ENCODE assay signal across 2 cellular contexts in the genomic region with DNA sequence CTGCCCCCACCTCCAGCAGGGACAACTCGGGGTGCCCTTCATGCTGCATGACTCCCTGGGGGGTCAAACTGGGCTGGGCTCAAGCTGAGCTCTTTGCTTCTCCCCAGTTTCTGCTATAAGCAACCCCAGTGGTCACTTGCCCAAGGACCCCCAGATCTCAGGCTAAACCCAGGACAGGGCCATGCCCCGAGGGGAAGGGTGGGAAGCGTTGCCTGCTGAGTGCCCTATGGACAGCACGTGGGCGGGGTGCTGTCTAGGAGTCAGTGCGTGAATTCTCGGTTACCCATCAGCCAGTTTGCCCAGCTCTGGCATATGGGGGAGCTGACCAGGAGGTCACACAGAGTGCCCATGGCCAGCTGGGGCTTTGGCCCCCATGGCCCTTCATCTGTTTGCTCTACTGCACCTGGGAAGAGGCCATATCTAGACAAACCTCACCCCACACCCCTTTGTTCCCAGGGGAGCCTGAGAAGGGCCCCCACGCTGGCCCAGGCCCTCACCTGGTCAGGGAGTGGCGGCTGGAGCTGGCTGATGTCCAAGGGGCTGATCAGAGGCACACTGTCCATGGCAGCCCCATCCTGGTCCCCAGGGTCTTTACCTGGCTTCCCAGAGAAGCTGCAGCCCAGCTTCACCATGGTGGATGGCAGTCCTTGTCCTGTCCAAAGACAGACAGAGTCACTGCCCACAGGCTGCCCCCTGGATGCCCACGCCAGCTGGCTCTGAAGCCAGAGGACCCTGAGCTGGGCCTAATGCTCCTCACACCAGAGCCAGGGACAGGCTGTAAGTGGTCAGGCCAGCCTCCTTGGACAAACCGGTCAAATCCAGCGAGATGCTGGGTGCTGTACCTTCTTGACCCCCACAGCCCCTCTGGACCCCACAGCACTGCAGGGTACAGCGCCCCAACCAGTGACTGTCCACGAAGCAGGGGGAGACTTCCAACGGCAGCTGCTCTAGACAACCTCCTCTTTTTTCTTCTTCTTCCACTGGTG.
TF ChIP-seq lines count a peak whose summit lies in the region.

No MANE protein-coding gene starts in this region.

TF ChIP-seq in Ishikawa, 13 proteins besides CTCF, POLR2A, EP300 and RAD21:
- TF ChIP-seq YY1 (IDR thresholded peaks at IDR 0.05; ENCODE audit: low read depth) (no peak), TEAD4 (IDR thresholded peaks at IDR 0.05) (no peak), CREB1 (IDR thresholded peaks at IDR 0.05; ENCODE audit: low read depth) (no peak), NFIC (IDR thresholded peaks at IDR 0.05) (no peak), TCF12 (IDR thresholded peaks at IDR 0.05; ENCODE audit: low read depth) (no peak), TAF1 (IDR thresholded peaks at IDR 0.05; ENCODE audit: low read depth) (no peak), FOXM1 (IDR thresholded peaks at IDR 0.05; ENCODE audit: borderline replicate concordance, low read depth) (no peak), EGR1 (IDR thresholded peaks at IDR 0.05) (no peak)
- TF ChIP-seq, protein P1, sequence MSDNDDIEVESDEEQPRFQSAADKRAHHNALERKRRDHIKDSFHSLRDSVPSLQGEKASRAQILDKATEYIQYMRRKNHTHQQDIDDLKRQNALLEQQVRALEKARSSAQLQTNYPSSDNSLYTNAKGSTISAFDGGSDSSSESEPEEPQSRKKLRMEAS (IDR thresholded peaks at IDR 0.05): no peak
- TF ChIP-seq, protein P2, sequence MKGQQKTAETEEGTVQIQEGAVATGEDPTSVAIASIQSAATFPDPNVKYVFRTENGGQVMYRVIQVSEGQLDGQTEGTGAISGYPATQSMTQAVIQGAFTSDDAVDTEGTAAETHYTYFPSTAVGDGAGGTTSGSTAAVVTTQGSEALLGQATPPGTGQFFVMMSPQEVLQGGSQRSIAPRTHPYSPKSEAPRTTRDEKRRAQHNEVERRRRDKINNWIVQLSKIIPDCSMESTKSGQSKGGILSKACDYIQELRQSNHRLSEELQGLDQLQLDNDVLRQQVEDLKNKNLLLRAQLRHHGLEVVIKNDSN (IDR thresholded peaks at IDR 0.05): no peak
- TF ChIP-seq, protein P3, sequence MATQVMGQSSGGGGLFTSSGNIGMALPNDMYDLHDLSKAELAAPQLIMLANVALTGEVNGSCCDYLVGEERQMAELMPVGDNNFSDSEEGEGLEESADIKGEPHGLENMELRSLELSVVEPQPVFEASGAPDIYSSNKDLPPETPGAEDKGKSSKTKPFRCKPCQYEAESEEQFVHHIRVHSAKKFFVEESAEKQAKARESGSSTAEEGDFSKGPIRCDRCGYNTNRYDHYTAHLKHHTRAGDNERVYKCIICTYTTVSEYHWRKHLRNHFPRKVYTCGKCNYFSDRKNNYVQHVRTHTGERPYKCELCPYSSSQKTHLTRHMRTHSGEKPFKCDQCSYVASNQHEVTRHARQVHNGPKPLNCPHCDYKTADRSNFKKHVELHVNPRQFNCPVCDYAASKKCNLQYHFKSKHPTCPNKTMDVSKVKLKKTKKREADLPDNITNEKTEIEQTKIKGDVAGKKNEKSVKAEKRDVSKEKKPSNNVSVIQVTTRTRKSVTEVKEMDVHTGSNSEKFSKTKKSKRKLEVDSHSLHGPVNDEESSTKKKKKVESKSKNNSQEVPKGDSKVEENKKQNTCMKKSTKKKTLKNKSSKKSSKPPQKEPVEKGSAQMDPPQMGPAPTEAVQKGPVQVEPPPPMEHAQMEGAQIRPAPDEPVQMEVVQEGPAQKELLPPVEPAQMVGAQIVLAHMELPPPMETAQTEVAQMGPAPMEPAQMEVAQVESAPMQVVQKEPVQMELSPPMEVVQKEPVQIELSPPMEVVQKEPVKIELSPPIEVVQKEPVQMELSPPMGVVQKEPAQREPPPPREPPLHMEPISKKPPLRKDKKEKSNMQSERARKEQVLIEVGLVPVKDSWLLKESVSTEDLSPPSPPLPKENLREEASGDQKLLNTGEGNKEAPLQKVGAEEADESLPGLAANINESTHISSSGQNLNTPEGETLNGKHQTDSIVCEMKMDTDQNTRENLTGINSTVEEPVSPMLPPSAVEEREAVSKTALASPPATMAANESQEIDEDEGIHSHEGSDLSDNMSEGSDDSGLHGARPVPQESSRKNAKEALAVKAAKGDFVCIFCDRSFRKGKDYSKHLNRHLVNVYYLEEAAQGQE (IDR thresholded peaks at IDR 0.05; ENCODE audit: low read depth): no peak

TF ChIP-seq in H1, 55 proteins besides CTCF, POLR2A, EP300 and RAD21:
- TF ChIP-seq NANOG (IDR thresholded peaks at IDR 0.05; ENCODE audit: insufficient read depth, low read depth, low read length, poor library complexity, severe bottlenecking) (no peak), MAFK (IDR thresholded peaks at IDR 0.05; ENCODE audit: low read depth, low read length) (no peak), NRF1 (IDR thresholded peaks at IDR 0.05; ENCODE audit: low read depth, low read length) (no peak), CTBP2 (IDR thresholded peaks at IDR 0.05; ENCODE audit: borderline replicate concordance, insufficient read depth, insufficient read length, low read length) (no peak), SAP30 (IDR thresholded peaks at IDR 0.05; ENCODE audit: insufficient read depth, insufficient replicate concordance, low read length) (no peak), CBX5 (IDR thresholded peaks at IDR 0.05; ENCODE audit: low read depth, low read length) (no peak), CREB1 (IDR thresholded peaks at IDR 0.05) (no peak), KDM1A (IDR thresholded peaks at IDR 0.05; ENCODE audit: borderline replicate concordance, low read length) (no peak), TAF1 (IDR thresholded peaks at IDR 0.05; ENCODE audit: low read depth, low read length) (no peak), FOSL1 (IDR thresholded peaks at IDR 0.05; ENCODE audit: insufficient read depth, low read depth, low read length) (no peak), JUND (IDR thresholded peaks at IDR 0.05; ENCODE audit: low read length) (no peak), HDAC6 (IDR thresholded peaks at IDR 0.05; ENCODE audit: low read depth, low read length) (no peak), ASH2L (IDR thresholded peaks at IDR 0.05; ENCODE audit: low read length) (no peak), KDM5A (IDR thresholded peaks at IDR 0.05; ENCODE audit: low read length) (no peak), EZH2 (IDR thresholded peaks at IDR 0.05; ENCODE audit: low read depth, low read length, severe bottlenecking) (no peak), RXRA (IDR thresholded peaks at IDR 0.05; ENCODE audit: insufficient read depth, low read depth, low read length) (no peak)
- TF ChIP-seq, protein P4, sequence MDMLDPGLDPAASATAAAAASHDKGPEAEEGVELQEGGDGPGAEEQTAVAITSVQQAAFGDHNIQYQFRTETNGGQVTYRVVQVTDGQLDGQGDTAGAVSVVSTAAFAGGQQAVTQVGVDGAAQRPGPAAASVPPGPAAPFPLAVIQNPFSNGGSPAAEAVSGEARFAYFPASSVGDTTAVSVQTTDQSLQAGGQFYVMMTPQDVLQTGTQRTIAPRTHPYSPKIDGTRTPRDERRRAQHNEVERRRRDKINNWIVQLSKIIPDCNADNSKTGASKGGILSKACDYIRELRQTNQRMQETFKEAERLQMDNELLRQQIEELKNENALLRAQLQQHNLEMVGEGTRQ (IDR thresholded peaks at IDR 0.05; ENCODE audit: low read length): no peak
- TF ChIP-seq, protein P5, sequence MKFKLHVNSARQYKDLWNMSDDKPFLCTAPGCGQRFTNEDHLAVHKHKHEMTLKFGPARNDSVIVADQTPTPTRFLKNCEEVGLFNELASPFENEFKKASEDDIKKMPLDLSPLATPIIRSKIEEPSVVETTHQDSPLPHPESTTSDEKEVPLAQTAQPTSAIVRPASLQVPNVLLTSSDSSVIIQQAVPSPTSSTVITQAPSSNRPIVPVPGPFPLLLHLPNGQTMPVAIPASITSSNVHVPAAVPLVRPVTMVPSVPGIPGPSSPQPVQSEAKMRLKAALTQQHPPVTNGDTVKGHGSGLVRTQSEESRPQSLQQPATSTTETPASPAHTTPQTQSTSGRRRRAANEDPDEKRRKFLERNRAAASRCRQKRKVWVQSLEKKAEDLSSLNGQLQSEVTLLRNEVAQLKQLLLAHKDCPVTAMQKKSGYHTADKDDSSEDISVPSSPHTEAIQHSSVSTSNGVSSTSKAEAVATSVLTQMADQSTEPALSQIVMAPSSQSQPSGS (IDR thresholded peaks at IDR 0.05; ENCODE audit: low read length): no peak
- TF ChIP-seq, protein P6, sequence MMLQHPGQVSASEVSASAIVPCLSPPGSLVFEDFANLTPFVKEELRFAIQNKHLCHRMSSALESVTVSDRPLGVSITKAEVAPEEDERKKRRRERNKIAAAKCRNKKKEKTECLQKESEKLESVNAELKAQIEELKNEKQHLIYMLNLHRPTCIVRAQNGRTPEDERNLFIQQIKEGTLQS (IDR thresholded peaks at IDR 0.05; ENCODE audit: insufficient read depth, low read depth, low read length): no peak
- TF ChIP-seq, protein P7, sequence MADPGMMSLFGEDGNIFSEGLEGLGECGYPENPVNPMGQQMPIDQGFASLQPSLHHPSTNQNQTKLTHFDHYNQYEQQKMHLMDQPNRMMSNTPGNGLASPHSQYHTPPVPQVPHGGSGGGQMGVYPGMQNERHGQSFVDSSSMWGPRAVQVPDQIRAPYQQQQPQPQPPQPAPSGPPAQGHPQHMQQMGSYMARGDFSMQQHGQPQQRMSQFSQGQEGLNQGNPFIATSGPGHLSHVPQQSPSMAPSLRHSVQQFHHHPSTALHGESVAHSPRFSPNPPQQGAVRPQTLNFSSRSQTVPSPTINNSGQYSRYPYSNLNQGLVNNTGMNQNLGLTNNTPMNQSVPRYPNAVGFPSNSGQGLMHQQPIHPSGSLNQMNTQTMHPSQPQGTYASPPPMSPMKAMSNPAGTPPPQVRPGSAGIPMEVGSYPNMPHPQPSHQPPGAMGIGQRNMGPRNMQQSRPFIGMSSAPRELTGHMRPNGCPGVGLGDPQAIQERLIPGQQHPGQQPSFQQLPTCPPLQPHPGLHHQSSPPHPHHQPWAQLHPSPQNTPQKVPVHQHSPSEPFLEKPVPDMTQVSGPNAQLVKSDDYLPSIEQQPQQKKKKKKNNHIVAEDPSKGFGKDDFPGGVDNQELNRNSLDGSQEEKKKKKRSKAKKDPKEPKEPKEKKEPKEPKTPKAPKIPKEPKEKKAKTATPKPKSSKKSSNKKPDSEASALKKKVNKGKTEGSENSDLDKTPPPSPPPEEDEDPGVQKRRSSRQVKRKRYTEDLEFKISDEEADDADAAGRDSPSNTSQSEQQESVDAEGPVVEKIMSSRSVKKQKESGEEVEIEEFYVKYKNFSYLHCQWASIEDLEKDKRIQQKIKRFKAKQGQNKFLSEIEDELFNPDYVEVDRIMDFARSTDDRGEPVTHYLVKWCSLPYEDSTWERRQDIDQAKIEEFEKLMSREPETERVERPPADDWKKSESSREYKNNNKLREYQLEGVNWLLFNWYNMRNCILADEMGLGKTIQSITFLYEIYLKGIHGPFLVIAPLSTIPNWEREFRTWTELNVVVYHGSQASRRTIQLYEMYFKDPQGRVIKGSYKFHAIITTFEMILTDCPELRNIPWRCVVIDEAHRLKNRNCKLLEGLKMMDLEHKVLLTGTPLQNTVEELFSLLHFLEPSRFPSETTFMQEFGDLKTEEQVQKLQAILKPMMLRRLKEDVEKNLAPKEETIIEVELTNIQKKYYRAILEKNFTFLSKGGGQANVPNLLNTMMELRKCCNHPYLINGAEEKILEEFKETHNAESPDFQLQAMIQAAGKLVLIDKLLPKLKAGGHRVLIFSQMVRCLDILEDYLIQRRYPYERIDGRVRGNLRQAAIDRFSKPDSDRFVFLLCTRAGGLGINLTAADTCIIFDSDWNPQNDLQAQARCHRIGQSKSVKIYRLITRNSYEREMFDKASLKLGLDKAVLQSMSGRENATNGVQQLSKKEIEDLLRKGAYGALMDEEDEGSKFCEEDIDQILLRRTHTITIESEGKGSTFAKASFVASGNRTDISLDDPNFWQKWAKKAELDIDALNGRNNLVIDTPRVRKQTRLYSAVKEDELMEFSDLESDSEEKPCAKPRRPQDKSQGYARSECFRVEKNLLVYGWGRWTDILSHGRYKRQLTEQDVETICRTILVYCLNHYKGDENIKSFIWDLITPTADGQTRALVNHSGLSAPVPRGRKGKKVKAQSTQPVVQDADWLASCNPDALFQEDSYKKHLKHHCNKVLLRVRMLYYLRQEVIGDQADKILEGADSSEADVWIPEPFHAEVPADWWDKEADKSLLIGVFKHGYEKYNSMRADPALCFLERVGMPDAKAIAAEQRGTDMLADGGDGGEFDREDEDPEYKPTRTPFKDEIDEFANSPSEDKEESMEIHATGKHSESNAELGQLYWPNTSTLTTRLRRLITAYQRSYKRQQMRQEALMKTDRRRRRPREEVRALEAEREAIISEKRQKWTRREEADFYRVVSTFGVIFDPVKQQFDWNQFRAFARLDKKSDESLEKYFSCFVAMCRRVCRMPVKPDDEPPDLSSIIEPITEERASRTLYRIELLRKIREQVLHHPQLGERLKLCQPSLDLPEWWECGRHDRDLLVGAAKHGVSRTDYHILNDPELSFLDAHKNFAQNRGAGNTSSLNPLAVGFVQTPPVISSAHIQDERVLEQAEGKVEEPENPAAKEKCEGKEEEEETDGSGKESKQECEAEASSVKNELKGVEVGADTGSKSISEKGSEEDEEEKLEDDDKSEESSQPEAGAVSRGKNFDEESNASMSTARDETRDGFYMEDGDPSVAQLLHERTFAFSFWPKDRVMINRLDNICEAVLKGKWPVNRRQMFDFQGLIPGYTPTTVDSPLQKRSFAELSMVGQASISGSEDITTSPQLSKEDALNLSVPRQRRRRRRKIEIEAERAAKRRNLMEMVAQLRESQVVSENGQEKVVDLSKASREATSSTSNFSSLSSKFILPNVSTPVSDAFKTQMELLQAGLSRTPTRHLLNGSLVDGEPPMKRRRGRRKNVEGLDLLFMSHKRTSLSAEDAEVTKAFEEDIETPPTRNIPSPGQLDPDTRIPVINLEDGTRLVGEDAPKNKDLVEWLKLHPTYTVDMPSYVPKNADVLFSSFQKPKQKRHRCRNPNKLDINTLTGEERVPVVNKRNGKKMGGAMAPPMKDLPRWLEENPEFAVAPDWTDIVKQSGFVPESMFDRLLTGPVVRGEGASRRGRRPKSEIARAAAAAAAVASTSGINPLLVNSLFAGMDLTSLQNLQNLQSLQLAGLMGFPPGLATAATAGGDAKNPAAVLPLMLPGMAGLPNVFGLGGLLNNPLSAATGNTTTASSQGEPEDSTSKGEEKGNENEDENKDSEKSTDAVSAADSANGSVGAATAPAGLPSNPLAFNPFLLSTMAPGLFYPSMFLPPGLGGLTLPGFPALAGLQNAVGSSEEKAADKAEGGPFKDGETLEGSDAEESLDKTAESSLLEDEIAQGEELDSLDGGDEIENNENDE (IDR thresholded peaks at IDR 0.05; ENCODE audit: insufficient replicate concordance, low read length): no peak
TF ChIP-seq in H1: peak in this region for 0.
